In genomic region chr2:241496904-241497877, GRCh38 we compare ENCODE assay signal across 22 cellular contexts. TPM values are rescaled to one million over a fixed set of nuclear protein-coding genes. Genes with fewer than 3 reads are reported as not detected.
DNase-seq lines count a peak whose midpoint lies in the region; ATAC-seq and TF ChIP-seq lines count a peak whose summit lies in the region.
"Had no signal": no experiment of that assay in that cellular context is flagged by ENCODE, and none has a peak within 500 bp of the region (broad histone marks: within the 10 kb centered on the region; RNA-seq: fewer than 3 reads in every experiment).

No MANE protein-coding gene starts in this region.

- H3K36me3 ChIP-seq in esophagus muscularis mucosa: peaks cover 38 to 100% (median 92%) of the 10 kb centered on the region in 4 donors
- H3K36me3 ChIP-seq: uterus had no signal

- no peaks in the 10 kb centered on the region for H3K27me3 Mint-ChIP-seq in nephron progenitor cell (ENCODE audit: low read depth, poor library complexity)
- H3K27me3 Mint-ChIP-seq: CD4-positive, CD25-positive, alpha-beta regulatory T cell had no signal

- H3K27ac Mint-ChIP-seq in nephron progenitor cell: peak overlapping the region; percentile 29
- H3K27ac Mint-ChIP-seq: CD4-positive, CD25-positive, alpha-beta regulatory T cell; natural killer cell had no signal

- no peak for ATAC-seq in HG03457 (IDR thresholded peaks at IDR 0.05; ENCODE audit: unreplicated experiment)
- ATAC-seq: foreskin keratinocyte, left lobe of liver, natural killer cell, sciatic nerve had no signal

- no peak overlapping the region for H3K4me3 Mint-ChIP-seq in nephron progenitor cell
- H3K4me3 Mint-ChIP-seq: CD4-positive, CD25-positive, alpha-beta regulatory T cell; natural killer cell had no signal

- intact Hi-C loops in esophagus muscularis mucosa (cut with DNase I): no loop called here

- H3K4me3 ChIP-seq in esophagus muscularis mucosa: no peak overlapping the region
- H3K4me3 ChIP-seq: pancreas, uterus had no signal

- no peak for TF ChIP-seq CTCF in nephron progenitor cell (IDR thresholded peaks at IDR 0.05)
- no peak for TF ChIP-seq CTCF in esophagus muscularis mucosa (IDR thresholded peaks at IDR 0.05)

- peaks cover under 1% of the 10 kb centered on the region for H3K4me1 Mint-ChIP-seq in nephron progenitor cell
- H3K4me1 Mint-ChIP-seq: natural killer cell had no signal

- 91% methylated on average over 18 of the region's 29 CpGs for WGBS in esophagus muscularis mucosa

- DNase-seq in COR-L47 (lab: John Stamatoyannopoulos, UW) (peak; percentile 39), NCI-H146 (lab: John Stamatoyannopoulos, UW) (peak; percentile 66), nephron progenitor cell (no peak), 8988T (no peak), esophagus muscularis mucosa (ENCODE audit: extremely low spot score) (no peak)
- DNase-seq: activated CD4-positive, alpha-beta T cell treated with anti-CD3 and anti-CD28 coated beads, Interleukin-2, amount 50 U/mL, for 48 hours; activated CD4-positive, CD25-positive, alpha-beta regulatory T cell; CD4-positive, CD25-positive, alpha-beta regulatory T cell; cerebellar nuclear complex; DMS79; effector CD4-positive, alpha-beta T cell; erythroblast; foreskin keratinocyte; natural killer cell; NCI-H1105; NK-92 treated with Interleukin-12 subunit alpha and Interleukin-12 subunit beta, amount 100 ng/mL, for 24 hours; uterus had no signal

- no peaks in the 10 kb centered on the region for H3K4me1 ChIP-seq in esophagus muscularis mucosa
- H3K4me1 ChIP-seq: foreskin keratinocyte, pancreas, uterus had no signal

- no peaks in the 10 kb centered on the region for H3K9me3 ChIP-seq in esophagus muscularis mucosa
- H3K9me3 ChIP-seq: pancreas, uterus had no signal

- no peak overlapping the region for H3K27ac ChIP-seq in esophagus muscularis mucosa (replicated peaks in 1 of 4)
- H3K27ac ChIP-seq: foreskin keratinocyte, pancreas, uterus had no signal

- no peaks in the 10 kb centered on the region for H3K27me3 ChIP-seq in esophagus muscularis mucosa
- H3K27me3 ChIP-seq: foreskin keratinocyte, pancreas, uterus had no signal

- H3K36me3 Mint-ChIP-seq in nephron progenitor cell (ENCODE audit: low read depth): peaks cover 10% of the 10 kb centered on the region
- H3K36me3 Mint-ChIP-seq: natural killer cell had no signal

- TF ChIP-seq EP300 in esophagus muscularis mucosa (IDR thresholded peaks at IDR 0.05): no peak

- H3K9me3 Mint-ChIP-seq in nephron progenitor cell: no peaks in the 10 kb centered on the region
- H3K9me3 Mint-ChIP-seq: CD4-positive, CD25-positive, alpha-beta regulatory T cell; natural killer cell had no signal

- no peak for TF ChIP-seq POLR2A in esophagus muscularis mucosa (IDR thresholded peaks at IDR 0.05; ENCODE audit: low read depth)

TF ChIP-seq in PFSK-1, 5 proteins besides CTCF, POLR2A, EP300 and RAD21:
- TF ChIP-seq SIN3A (IDR thresholded peaks at IDR 0.05; ENCODE audit: borderline replicate concordance, insufficient read depth, low read length) (no peak), FOXP2 (optimal IDR thresholded peaks at IDR 0.05; ENCODE audit: borderline replicate concordance, extremely low read depth, extremely low read length, insufficient read depth) (no peak), POLR2AphosphoS5 (IDR thresholded peaks at IDR 0.05; ENCODE audit: low read depth, low read length) (peak; percentile 4; the same call in 1 of the 2 replicates), REST (IDR thresholded peaks at IDR 0.05; ENCODE audit: insufficient read depth in 1 of 2, low read depth in 2 of 2, low read length in 2 of 2) (no peak), TAF1 (IDR thresholded peaks at IDR 0.05; ENCODE audit: borderline replicate concordance, insufficient read depth, low read length) (no peak)

RNA-seq across cellular contexts. Expression of gene STK25, which starts 11.2 kb away (rescaled TPM):
- polyA plus RNA-seq in PFSK-1 (2012; ENCODE audit: insufficient read length, low read depth): 307 TPM
- total RNA-seq in esophagus muscularis mucosa: 100 to 1,000 TPM; 127 to 220 (median 153) TPM

Comparison
In these comparisons a context has a peak if more than half of its experiments do, and no peak if none do; other contexts are left out.
1. DNase-seq: peak in COR-L47 (single experiment) and NCI-H146 (single experiment); none in nephron progenitor cell (single experiment), 8988T (single experiment) and esophagus muscularis mucosa (single experiment).